ENCODE assay signal across 23 cellular contexts in genomic region chr11:21634491-21634890, GRCh38.
A peak's percentile ranks its signal among the peaks of the same experiment; 100 is the strongest.
DNase-seq lines count a peak whose midpoint lies in the region; FAIRE-seq and TF ChIP-seq lines count a peak whose summit lies in the region.
"Had no signal": no experiment of that assay in that cellular context is flagged by ENCODE, and none has a peak within 500 bp of the region (broad histone marks: within the 10 kb centered on the region; RNA-seq: fewer than 3 reads in every experiment).

No MANE protein-coding gene starts in this region.

- H3F3A ChIP-seq in SK-N-SH (replicated peaks; ENCODE audit: insufficient read depth), result no peaks in the 10 kb centered on the region

- POLR2A ChIA-PET in SK-N-SH (lab: Yijun Ruan, JAX), result no interaction called here

- no peaks in the 10 kb centered on the region; the same call in 1 of the 2 replicates for H3K9me3 ChIP-seq in SK-N-SH
- H3K9me3 ChIP-seq: BLaER1 treated with 17β-estradiol and CSF1 and Interleukin-3, amounts not matched to agents 10 nM and 100 nM had no signal

- WGBS in SK-N-SH (ENCODE audit: low lambda C conversion rate), result 5% methylated on average over 3 of the region's 3 CpGs

- no peak for FAIRE-seq in frontal cortex (lab: Jason Lieb, UNC)
- FAIRE-seq: A204.1, D721Med, G401.6, GM12892, GM19239 had no signal

- in situ Hi-C loops in brain microvascular endothelial cell (cut with HindIII; ENCODE audit: low pct_ligation_motif_present, low sequenced_read_pairs), result no loop called here

- no peaks in the 10 kb centered on the region for H3K9me2 ChIP-seq in SK-N-SH

- TF ChIP-seq CTCF in SK-N-SH (IDR thresholded peaks at IDR 0.05) (no peak), brain microvascular endothelial cell (IDR thresholded peaks at IDR 0.05; ENCODE audit: low read depth, low read length, missing control alignments) (no peak)

- H3K4me3 ChIP-seq in SK-N-SH (ENCODE audit: low read depth in 2 of 2, low read length in 1 of 2), result no peak overlapping the region
- no peak overlapping the region for H3K4me3 ChIP-seq in brain microvascular endothelial cell (ENCODE audit: low read depth, low read length)
- H3K4me3 ChIP-seq: BLaER1 treated with 17β-estradiol and CSF1 and Interleukin-3, amounts not matched to agents 10 nM and 100 nM; GM23338 had no signal

- no peak overlapping the region for H3K9ac ChIP-seq in SK-N-SH
- H3K9ac ChIP-seq: BLaER1 treated with 17β-estradiol and CSF1 and Interleukin-3, amounts not matched to agents 10 nM and 100 nM had no signal

- H3K27me3 ChIP-seq in SK-N-SH (ENCODE audit: insufficient read depth) (no peaks in the 10 kb centered on the region), brain microvascular endothelial cell (replicated peaks) (no peaks in the 10 kb centered on the region)
- H3K27me3 ChIP-seq: BLaER1 treated with 17β-estradiol and CSF1 and Interleukin-3, amounts not matched to agents 10 nM and 100 nM had no signal

- no peak overlapping the region for H3K4me2 ChIP-seq in SK-N-SH
- H3K4me2 ChIP-seq: GM23338 had no signal

- TF ChIP-seq RAD21 in SK-N-SH (IDR thresholded peaks at IDR 0.05; ENCODE audit: low read length), result peak; percentile 34

- H3K4me1 ChIP-seq in SK-N-SH (ENCODE audit: control insufficient read depth in 1 of 2, insufficient read depth in 2 of 2, low read depth in 1 of 2, low read length in 1 of 2), result peaks cover 0 to 12% of the 10 kb centered on the region in 2 experiments; a peak in 2 of 4 replicates

- H3K36me3 Mint-ChIP-seq in activated naive CD4-positive, alpha-beta T cell treated with anti-CD3 and anti-CD28 coated beads, Interleukin-2, amount 10 ng/mL, durations not matched to agents 7 days and 5 days, result no peaks in the 10 kb centered on the region
- H3K36me3 Mint-ChIP-seq: CD14-positive monocyte; CD8-positive, alpha-beta memory T cell had no signal

- H4K20me1 ChIP-seq in SK-N-SH (ENCODE audit: insufficient read depth), result no peaks in the 10 kb centered on the region
- H4K20me1 ChIP-seq: BLaER1 treated with 17β-estradiol and CSF1 and Interleukin-3, amounts not matched to agents 10 nM and 100 nM had no signal

- H3K27ac ChIP-seq in SK-N-SH (ENCODE audit: low read depth in 2 of 2, low read length in 1 of 2) (peak overlapping the region in 1 of 2 experiments; percentile 91; a peak in 2 of 4 replicates), brain microvascular endothelial cell (no peak overlapping the region)
- H3K27ac ChIP-seq: 22Rv1; BLaER1 treated with 17β-estradiol and CSF1 and Interleukin-3, amounts not matched to agents 10 nM and 100 nM had no signal

- TF ChIP-seq EP300 in SK-N-SH (IDR thresholded peaks at IDR 0.05; ENCODE audit: borderline replicate concordance in 1 of 2, low read depth in 1 of 2, low read length in 1 of 2), result peak in 1 of 2 experiments; percentile 96; a peak in 2 of 4 replicates

- peaks cover 3% of the 10 kb centered on the region for H3K9me3 Mint-ChIP-seq in activated naive CD4-positive, alpha-beta T cell treated with anti-CD3 and anti-CD28 coated beads, Interleukin-2, amount 10 ng/mL, durations not matched to agents 7 days and 5 days
- H3K9me3 Mint-ChIP-seq: GM23338, H9 had no signal

- no peaks in the 10 kb centered on the region for H3K79me2 ChIP-seq in SK-N-SH (ENCODE audit: insufficient read depth)

- DNase-seq in NCI-H2171 treated with DMSO at 0.1 percent for 48 hours (lab: John Stamatoyannopoulos, UW) (peak; percentile 19), NCI-H2171 (lab: John Stamatoyannopoulos, UW) (no peak), DMS 273 treated with DMSO at 0.1 percent for 48 hours (lab: John Stamatoyannopoulos, UW) (peak; percentile 40), SK-N-SH (peak; percentile 58), frontal cortex (ENCODE audit: low spot score in 2 of 2) (no peak), brain microvascular endothelial cell (no peak)
- DNase-seq in activated naive CD4-positive, alpha-beta T cell treated with anti-CD3 and anti-CD28 coated beads, Interleukin-2, amount 10 ng/mL, durations not matched to agents 7 days and 5 days, result no peak
- DNase-seq: CD4-positive, alpha-beta T cell; CD8-positive, alpha-beta memory T cell; DMS153; DND-41; H9 had no signal

- CTCF ChIA-PET in SK-N-SH (lab: Yijun Ruan, JAX), result no interaction called here
- CTCF ChIA-PET in activated naive CD4-positive, alpha-beta T cell treated with anti-CD3 and anti-CD28 coated beads, Interleukin-2, amount 10 ng/mL, durations not matched to agents 7 days and 5 days (lab: Charles Lee), result no interaction called here

- no peak overlapping the region for H2AFZ ChIP-seq in SK-N-SH (ENCODE audit: low read depth)
- H2AFZ ChIP-seq: GM23338 had no signal

- H3K27ac Mint-ChIP-seq in activated naive CD4-positive, alpha-beta T cell treated with anti-CD3 and anti-CD28 coated beads, Interleukin-2, amount 10 ng/mL, durations not matched to agents 7 days and 5 days, result no peak overlapping the region
- H3K27ac Mint-ChIP-seq: B cell; CD4-positive, alpha-beta T cell; CD8-positive, alpha-beta memory T cell; H9 had no signal

- H3K4me1 Mint-ChIP-seq in activated naive CD4-positive, alpha-beta T cell treated with anti-CD3 and anti-CD28 coated beads, Interleukin-2, amount 10 ng/mL, durations not matched to agents 7 days and 5 days, result no peaks in the 10 kb centered on the region
- H3K4me1 Mint-ChIP-seq: B cell; CD8-positive, alpha-beta memory T cell; GM23338; H9 had no signal

- H3K36me3 ChIP-seq in SK-N-SH (replicated peaks in 1 of 2; ENCODE audit: control insufficient read depth in 1 of 2, insufficient read depth in 2 of 2, low read length in 1 of 2) (no peaks in the 10 kb centered on the region), brain microvascular endothelial cell (replicated peaks) (no peaks in the 10 kb centered on the region)
- H3K36me3 ChIP-seq: BLaER1 treated with 17β-estradiol and CSF1 and Interleukin-3, amounts not matched to agents 10 nM and 100 nM had no signal

- H3K4me3 Mint-ChIP-seq in activated naive CD4-positive, alpha-beta T cell treated with anti-CD3 and anti-CD28 coated beads, Interleukin-2, amount 10 ng/mL, durations not matched to agents 7 days and 5 days, result no peak overlapping the region
- H3K4me3 Mint-ChIP-seq: B cell; CD14-positive monocyte; CD4-positive, alpha-beta T cell; CD8-positive, alpha-beta memory T cell; GM23338; H9 had no signal

- no peaks in the 10 kb centered on the region for H3K27me3 Mint-ChIP-seq in activated naive CD4-positive, alpha-beta T cell treated with anti-CD3 and anti-CD28 coated beads, Interleukin-2, amount 10 ng/mL, durations not matched to agents 7 days and 5 days
- H3K27me3 Mint-ChIP-seq: B cell; CD4-positive, alpha-beta T cell; CD8-positive, alpha-beta memory T cell had no signal

TF ChIP-seq in PFSK-1, 5 proteins besides CTCF, POLR2A, EP300 and RAD21 (continues in another document):
- TF ChIP-seq TAF1 (IDR thresholded peaks at IDR 0.05; ENCODE audit: borderline replicate concordance, insufficient read depth, low read length), result no peak
- no peak for TF ChIP-seq FOXP2 (optimal IDR thresholded peaks at IDR 0.05; ENCODE audit: borderline replicate concordance, extremely low read depth, extremely low read length, insufficient read depth)
- TF ChIP-seq SIN3A (IDR thresholded peaks at IDR 0.05; ENCODE audit: borderline replicate concordance, insufficient read depth, low read length), result 0 out of 2 replicates have a peak, but pooled peaks have one; percentile 29

TF ChIP-seq in SK-N-SH, 30 proteins besides CTCF, POLR2A, EP300 and RAD21 (continues in another document):
- TF ChIP-seq NFIC (IDR thresholded peaks at IDR 0.05; ENCODE audit: borderline replicate concordance), result no peak
- 0 out of 2 replicates have a peak, but pooled peaks have one; percentile 13 for TF ChIP-seq TEAD4 (IDR thresholded peaks at IDR 0.05; ENCODE audit: borderline replicate concordance, insufficient read depth)
- TF ChIP-seq FOXJ3 (CRISPR knock-in tag; IDR thresholded peaks at IDR 0.05), result peak; percentile 81
- no peak for TF ChIP-seq RXRA (IDR thresholded peaks at IDR 0.05; ENCODE audit: borderline replicate concordance, low read depth)
- TF ChIP-seq ELF1 (IDR thresholded peaks at IDR 0.05), result no peak
- TF ChIP-seq MXI1 (IDR thresholded peaks at IDR 0.05; ENCODE audit: low read depth, low read length), result peak; percentile 24; the same call in 1 of the 2 replicates
- TF ChIP-seq CHD2 (IDR thresholded peaks at IDR 0.05; ENCODE audit: low read length, partially characterized antibody), result peak; percentile 86
- TF ChIP-seq POLR2AphosphoS5 (IDR thresholded peaks at IDR 0.05; ENCODE audit: low read depth, low read length), result peak; percentile 53; the same call in 1 of the 2 replicates
- peak; percentile 95 for TF ChIP-seq GATA2 (CRISPR knock-in tag; IDR thresholded peaks at IDR 0.05)
- peak; percentile 58 for TF ChIP-seq TCF12 (IDR thresholded peaks at IDR 0.05)
- no peak for TF ChIP-seq REST (IDR thresholded peaks at IDR 0.05; ENCODE audit: low read depth, low read length)
- no peak for TF ChIP-seq EZH2phosphoT487 (IDR thresholded peaks at IDR 0.05; ENCODE audit: borderline replicate concordance, low read depth)

Comparison
In these comparisons a context has a peak if more than half of its experiments do, and no peak if none do; other contexts are left out.
1. DNase-seq: peak in NCI-H2171 treated with DMSO at 0.1 percent for 48 hours (single experiment), DMS 273 treated with DMSO at 0.1 percent for 48 hours (single experiment) and SK-N-SH (single experiment); none in NCI-H2171 (single experiment), frontal cortex (0 of 2), activated naive CD4-positive, alpha-beta T cell treated with anti-CD3 and anti-CD28 coated beads, Interleukin-2, amount 10 ng/mL, durations not matched to agents 7 days and 5 days (single experiment) and brain microvascular endothelial cell (single experiment).